In the genomic region with DNA sequence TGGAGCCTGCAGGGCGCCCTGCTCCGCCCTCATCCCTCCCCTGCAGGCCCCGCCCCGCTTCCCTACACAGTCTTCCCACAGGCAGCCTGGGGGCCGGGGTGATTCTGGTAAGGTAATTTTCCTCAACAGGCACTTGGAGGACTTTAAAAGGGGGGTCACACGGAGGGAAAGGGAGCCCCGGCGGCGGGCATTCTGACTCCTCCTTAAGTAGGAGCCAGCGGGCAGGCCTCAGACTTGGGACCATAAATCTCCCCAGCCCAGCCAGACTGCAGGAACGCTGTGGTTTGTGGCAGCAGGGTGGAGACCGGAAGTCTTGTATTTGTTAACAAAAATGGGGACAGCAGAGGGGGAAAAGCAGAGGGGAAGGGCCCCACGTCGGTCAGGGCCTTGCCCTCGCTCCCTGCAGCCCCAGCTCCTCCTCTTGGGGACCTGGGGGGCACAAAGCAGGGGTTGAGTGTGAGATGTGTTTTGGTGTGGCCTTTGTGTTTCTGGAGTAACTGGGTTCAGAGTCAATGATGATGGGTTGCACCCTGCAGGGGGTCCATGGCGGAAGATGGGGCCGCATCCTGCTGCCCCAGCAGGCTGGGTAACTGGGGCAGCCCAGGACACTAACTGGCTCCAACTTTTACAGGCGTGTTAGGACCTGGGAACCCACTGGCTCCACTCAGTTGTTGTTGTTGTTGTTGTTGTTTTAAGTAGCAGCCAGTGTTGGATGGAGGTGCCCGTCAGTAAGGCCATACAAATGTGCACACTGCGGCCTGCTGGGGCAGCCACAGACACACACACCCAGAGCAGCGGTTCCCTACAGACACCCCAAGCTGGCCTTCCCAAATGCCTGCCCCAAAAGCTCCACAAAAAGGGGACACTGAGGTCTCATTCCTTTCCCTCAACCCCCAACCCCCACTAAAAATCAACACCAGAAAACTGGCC, we compare ENCODE assay signal across 8 cellular contexts. TPM values are rescaled to one million over a fixed set of nuclear protein-coding genes. Genes with fewer than 3 reads are reported as not detected.
DNase-seq lines count a peak whose midpoint lies in the region; ATAC-seq, FAIRE-seq and TF ChIP-seq lines count a peak whose summit lies in the region.

No MANE protein-coding gene starts in this region.

- TF ChIP-seq EP300 in GM12878 (IDR thresholded peaks at IDR 0.05; ENCODE audit: borderline replicate concordance in 1 of 2, control insufficient read depth in 1 of 2, low read depth in 2 of 2, low read length in 2 of 2) (no peak), stomach (IDR thresholded peaks at IDR 0.05) (no peak)

- WGBS in GM12878 (ENCODE audit: insufficient coverage, insufficient replicate concordance, low lambda C conversion rate, missing lambda C conversion rate), result 45% methylated on average over 21 of the region's 21 CpGs
- 20 to 30% (median 24%) methylated on average over 19 to 21 of the region's 21 CpGs for WGBS in stomach, 5 donors

- no peaks in the 10 kb centered on the region for H3K9me3 ChIP-seq in GM12878 (replicated peaks; ENCODE audit: control insufficient read depth, insufficient read depth, low read length)
- H3K9me3 ChIP-seq in kidney (ENCODE audit: control insufficient read depth in 1 of 2, low read length in 2 of 2), result no peaks in the 10 kb centered on the region
- H3K9me3 ChIP-seq in stomach, result no peaks in the 10 kb centered on the region

- ATAC-seq in GM12878 (no peak), HG02678 (IDR thresholded peaks at IDR 0.05; ENCODE audit: unreplicated experiment) (no peak)

- H3K9ac ChIP-seq in GM12878 (ENCODE audit: control insufficient read depth, insufficient read depth, low read length) (no peak overlapping the region), kidney (ENCODE audit: low read length in 2 of 2) (peak overlapping the region in 1 of 2 donors; percentile 38)

- POLR2A ChIA-PET in GM12878 (lab: Charles Lee), result interaction anchor here (0.7 kb wide), 1 partner anchor 143 kb away, joined by 3 read pairs; no protein-coding TSS in a partner anchor

- FAIRE-seq in GM12878 (lab: Jason Lieb, UNC) (no peak), kidney (lab: Jason Lieb, UNC) (no peak)

- H3K36me3 ChIP-seq in GM12878 (ENCODE audit: control insufficient read depth in 2 of 2, insufficient read depth in 2 of 2, low read length in 1 of 2) (peaks cover 11 to 39% of the 10 kb centered on the region in 2 experiments; a peak in 3 of 4 replicates), kidney (ENCODE audit: control insufficient read depth in 1 of 2, insufficient read depth in 2 of 2, low read length in 2 of 2) (peaks cover 9 to 16% of the 10 kb centered on the region in 2 donors), stomach (peaks cover 10 to 33% (median 27%) of the 10 kb centered on the region in 4 donors)

- peak; percentile 41 for DNase-seq in Caki2 (ENCODE audit: low read depth)
- peak; percentile 53 for DNase-seq in NCI-H2171 (lab: John Stamatoyannopoulos, UW)
- no peak for DNase-seq in GM12878 (ENCODE audit: low read depth, low spot score)
- peak; percentile 93 for DNase-seq in kidney
- DNase-seq in stomach, result peak; percentile 58
- no peak for DNase-seq in activated CD4-positive, CD25-positive, alpha-beta regulatory T cell treated with anti-CD3 and anti-CD28 coated beads, Interleukin-2, amount 50 U/mL, for 72 hours
- DNase-seq in ecto neural progenitor cell (ENCODE audit: low spot score), result no peak

- H3K4me2 ChIP-seq in GM12878 (ENCODE audit: control insufficient read depth, insufficient read depth), result peak overlapping the region; percentile 57

- no peaks in the 10 kb centered on the region for H4K20me1 ChIP-seq in GM12878 (ENCODE audit: control insufficient read depth, insufficient read depth)

- no peak overlapping the region for H2AFZ ChIP-seq in GM12878 (ENCODE audit: control insufficient read depth, low read depth, low read length)

- CTCF ChIA-PET in GM12878 (lab: Yijun Ruan, JAX), result interaction anchor here (1.0 to 1.5 kb wide), 2 partner anchors 11 to 133 kb away, joined by 3 to 4 read pairs; no protein-coding TSS in a partner anchor

- TF ChIP-seq CTCF in GM12878 (IDR thresholded peaks at IDR 0.05 in 2 of 3, conservative IDR thresholded peaks at IDR 0.05 in 1 of 3; ENCODE audit: control insufficient read depth in 2 of 3, extremely low read depth in 1 of 3, insufficient read depth in 1 of 3, low read depth in 3 of 3, low read length in 3 of 3) (no peak), kidney (IDR thresholded peaks at IDR 0.05; ENCODE audit: borderline replicate concordance, extremely low read depth, insufficient read depth) (no peak), stomach (IDR thresholded peaks at IDR 0.05) (no peak)

- SMC1A ChIA-PET in GM12878 (lab: Charles Lee; ENCODE audit: uncharacterized antibody, unreplicated experiment), result interaction anchor here (1.2 to 4.1 kb wide), 4 partner anchors 23 to 144 kb away, joined by 3 to 35 read pairs (median 6); no protein-coding TSS in a partner anchor

- H3K4me3 ChIP-seq in GM12878 (peak overlapping the region; percentile 23; the same call in 1 of the 2 replicates), kidney (ENCODE audit: low read length in 2 of 2) (peak overlapping the region in 1 of 2 donors; percentile 27), stomach (peak overlapping the region; percentile 31 to 46 (median 37))

- RAD21 ChIA-PET in GM12878 (lab: Charles Lee; ENCODE audit: unreplicated experiment), result interaction anchor here (1.4 to 2.6 kb wide), 3 partner anchors 22 to 145 kb away, joined by 3 to 15 read pairs (median 5); no protein-coding TSS in a partner anchor

- peaks cover 64% of the 10 kb centered on the region for H3K79me2 ChIP-seq in GM12878 (ENCODE audit: control insufficient read depth, insufficient read depth, low read length)

- no peak for TF ChIP-seq RAD21 in GM12878 (IDR thresholded peaks at IDR 0.05; ENCODE audit: insufficient read depth, low read depth, low read length)

- in situ Hi-C loops in Caki2 (cut with HindIII; ENCODE audit: low pct_unique_long_range_greater_than_20kb, low sequenced_read_pairs), result no loop called here
- in situ Hi-C loops in GM12878 (cut with MboI), result no loop called here

- no TSS peak for BruUV-seq in GM12878 (replicated peaks; lab: Mats Ljungman, UMichigan)

- H3K4me1 ChIP-seq in GM12878 (ENCODE audit: control insufficient read depth, insufficient read depth, low read length) (peaks cover 52% of the 10 kb centered on the region), kidney (ENCODE audit: control insufficient read depth in 1 of 2, insufficient read depth in 1 of 2, low read depth in 1 of 2, low read length in 2 of 2) (peaks cover 59 to 61% of the 10 kb centered on the region in 2 donors), stomach (peaks cover 58 to 92% (median 75%) of the 10 kb centered on the region in 4 donors)

- TF ChIP-seq POLR2A in GM12878 (IDR thresholded peaks at IDR 0.05; ENCODE audit: low read depth, low read length), result no peak
- TF ChIP-seq POLR2A in stomach (IDR thresholded peaks at IDR 0.05), result no peak

- no peaks in the 10 kb centered on the region for H3K27me3 ChIP-seq in GM12878 (replicated peaks in 1 of 2; ENCODE audit: control insufficient read depth in 2 of 2, insufficient read depth in 2 of 2, low read length in 1 of 2)
- H3K27me3 ChIP-seq in stomach, result no peaks in the 10 kb centered on the region

- H3K27ac ChIP-seq in GM12878 (ENCODE audit: control insufficient read depth, insufficient read depth), result peak overlapping the region; percentile 47
- H3K27ac ChIP-seq in kidney (ENCODE audit: low read depth in 2 of 2, low read length in 2 of 2), result peak overlapping the region; percentile 52 to 62
- H3K27ac ChIP-seq in stomach, result peak overlapping the region; percentile 47 to 100 (median 79)

- intact Hi-C loops in GM12878 (cut with micrococcal nuclease; ENCODE audit: unreplicated experiment), result no loop called here
- intact Hi-C loops in kidney (cut with DNase I), result no loop called here
- intact Hi-C loops in stomach (cut with DNase I; ENCODE audit: low total_unique reads), result no loop called here

TF ChIP-seq in GM12878, 131 proteins besides CTCF, POLR2A, EP300 and RAD21:
- peak; percentile 75 for TF ChIP-seq RUNX3 (IDR thresholded peaks at IDR 0.05; ENCODE audit: low read length)
- no peak for TF ChIP-seq CEBPB (IDR thresholded peaks at IDR 0.05; ENCODE audit: borderline replicate concordance in 1 of 2, low read depth in 2 of 2, low read length in 2 of 2)

RNA-seq across cellular contexts. Expression of a gene that starts 27.7 kb away (rescaled TPM):
- total RNA-seq in Caki2 (2014; rRNA removed; shearing (Covaris generic); ENCODE audit: low replicate concordance), result 38.0 and 50.2 TPM in 2 replicates
- total RNA-seq in GM12878 (2013; cell fraction: nucleolus; rRNA removed), result 36.4 and 43.3 TPM in 2 replicates
- total RNA-seq in GM12878 (2014; rRNA removed), result 11.7 and 14.8 TPM in 2 replicates
- total RNA-seq in GM12878 (2014; rRNA removed; fragmentation: Illumina TruSeq; extraction: Trizol), result 8.4 and 10.3 TPM in 2 replicates
- total RNA-seq in GM12878 (2021), result 13.1 and 14.1 TPM in 2 replicates
- polyA plus RNA-seq in GM12878 (2011; ENCODE audit: low read depth), result 2.7 TPM
- polyA plus RNA-seq in GM12878 (2011; rRNA removed), result 19.0 and 22.5 TPM in 2 replicates
- polyA plus RNA-seq in GM12878 (2011; cell fraction: cytosol; rRNA removed), result 24.3 and 24.7 TPM in 2 replicates
- polyA plus RNA-seq in GM12878 (2011; cell fraction: nucleus; rRNA removed), result 34.6 and 47.7 TPM in 2 replicates
- polyA plus RNA-seq in GM12878 (2012), result 7.3 and 8.5 TPM in 2 replicates
- 4.3 and 6.4 TPM in 2 replicates for polyA plus RNA-seq in GM12878 (2014; fragmentation: Illumina TruSeq; extraction: Trizol)
- 1 to 10 TPM; 1.3 to 1.8 TPM for polyA plus RNA-seq in GM12878 (2014; fragmentation: Nextera tagmentation; extraction: Ambion mirVana)
- 8.6 and 9.7 TPM in 2 replicates for polyA plus RNA-seq in GM12878 (2014; rRNA removed)
- polyA plus RNA-seq in GM12878 (2016; fragmentation: Nextera tagmentation; extraction: Ambion mirVana), result 1 to 10 TPM; 2.0 to 3.8 TPM
- polyA minus RNA-seq in GM12878 (2011; rRNA and poly(A)+ RNA removed), result 28.1 and 47.6 TPM in 2 replicates
- 16.8 and 23.7 TPM in 2 replicates for polyA minus RNA-seq in GM12878 (2011; cell fraction: cytosol; rRNA and poly(A)+ RNA removed)
- 23.5 and 38.0 TPM in 2 replicates for polyA minus RNA-seq in GM12878 (2011; cell fraction: nucleus; rRNA and poly(A)+ RNA removed)
- 32.6 TPM for total RNA-seq in kidney
- polyA plus RNA-seq in kidney (ENCODE audit: insufficient read depth, low read depth, low replicate concordance), result 17.3 TPM
- total RNA-seq in stomach, result 100 to 1,000 TPM in 1 of 5 donors, 10 to 100 TPM in 3, 1 to 10 TPM in 1; 7.0 to 123 (median 29.3) TPM
- polyA plus RNA-seq in stomach, result 10 to 100 TPM in 1 of 3 donors, 1 to 10 TPM in 2; 4.5 to 10.1 (median 9.9) TPM

Comparison
In these comparisons a context has a peak if more than half of its experiments do, and no peak if none do; other contexts are left out.
1. DNase-seq: peak in Caki2 (single experiment), NCI-H2171 (single experiment), kidney (single experiment) and stomach (single experiment); none in GM12878 (single experiment), activated CD4-positive, CD25-positive, alpha-beta regulatory T cell treated with anti-CD3 and anti-CD28 coated beads, Interleukin-2, amount 50 U/mL, for 72 hours (single experiment) and ecto neural progenitor cell (single experiment).
2. Peak in every context shown above with its lines, with median percentiles within 50 percentile points of each other: H3K27ac ChIP-seq.